In the genomic region with DNA sequence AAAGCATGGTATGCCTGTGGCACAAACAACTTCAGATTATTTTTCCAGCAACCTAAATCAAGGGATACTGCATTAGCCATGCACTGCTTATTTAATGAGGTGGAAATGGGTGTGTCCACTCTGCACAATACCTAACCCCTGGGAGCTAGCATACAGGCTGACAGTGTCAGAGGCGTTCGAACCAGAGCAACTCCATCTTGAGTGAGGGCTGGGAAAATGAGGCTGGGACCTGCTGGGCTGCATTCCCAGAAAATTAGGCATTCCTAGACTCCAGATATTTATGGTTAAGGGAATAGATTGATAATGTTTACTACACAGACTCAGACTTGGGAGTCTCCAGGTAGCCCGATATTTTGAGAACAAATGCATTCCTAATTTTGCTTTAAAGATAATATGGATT, we compare ENCODE assay signal across 20 cellular contexts. TPM values are rescaled to one million over a fixed set of nuclear protein-coding genes. Genes with fewer than 3 reads are reported as not detected.
"Had no signal": no experiment of that assay in that cellular context is flagged by ENCODE, and none has a peak within 500 bp of the region (broad histone marks: within the 10 kb centered on the region; RNA-seq: fewer than 3 reads in every experiment).

No MANE protein-coding gene starts in this region.

- H3K79me2 ChIP-seq: parathyroid adenoma had no signal

- H3K27me3 ChIP-seq: esophagus muscularis mucosa, gastrocnemius medialis, heart right ventricle, right lobe of liver had no signal

- H3K9ac ChIP-seq: parathyroid adenoma had no signal

- H3K9me3 ChIP-seq: esophagus muscularis mucosa, gastrocnemius medialis, heart right ventricle, prostate gland, right lobe of liver, thoracic aorta had no signal

- H3K27ac Mint-ChIP-seq: effector memory CD8-positive, alpha-beta T cell; immature natural killer cell; naive thymus-derived CD4-positive, alpha-beta T cell; nephron progenitor cell; stimulated activated memory B cell treated with anti-CD40 and anti-IgM and Interleukin-4, amounts not matched to agents 10 μg/mL and 1 μg/mL and 100 μg/mL, for 72 hours; stimulated activated naive CD8-positive, alpha-beta T cell treated with anti-CD3 and anti-CD28 coated beads, Interleukin-15, Interleukin-2, amounts not matched to agents 100 ng/mL and 50 ng/mL, for 24 hours; type B pancreatic cell had no signal

- H2AFZ ChIP-seq: parathyroid adenoma had no signal

- H3K27ac ChIP-seq: epithelial cell of prostate, esophagus muscularis mucosa, gastrocnemius medialis, parathyroid adenoma, prostate gland, right lobe of liver, thoracic aorta had no signal

- H3K4me1 Mint-ChIP-seq: immature natural killer cell; naive thymus-derived CD4-positive, alpha-beta T cell; stimulated activated memory B cell treated with anti-CD40 and anti-IgM and Interleukin-4, amounts not matched to agents 10 μg/mL and 1 μg/mL and 100 μg/mL, for 72 hours had no signal

- H3K4me1 ChIP-seq: prostate gland, right lobe of liver had no signal

- H3K36me3 Mint-ChIP-seq: immature natural killer cell; stimulated activated memory B cell treated with anti-CD40 and anti-IgM and Interleukin-4, amounts not matched to agents 10 μg/mL and 1 μg/mL and 100 μg/mL, for 72 hours; type B pancreatic cell had no signal

- H3K4me3 ChIP-seq: esophagus muscularis mucosa, gastrocnemius medialis, heart right ventricle, prostate gland, right lobe of liver, thoracic aorta had no signal

- H3K27me3 Mint-ChIP-seq: stimulated activated naive CD8-positive, alpha-beta T cell treated with anti-CD3 and anti-CD28 coated beads, Interleukin-15, Interleukin-2, amounts not matched to agents 100 ng/mL and 50 ng/mL, for 24 hours had no signal

- H3K9me3 Mint-ChIP-seq: effector memory CD8-positive, alpha-beta T cell; immature natural killer cell; naive thymus-derived CD4-positive, alpha-beta T cell; nephron progenitor cell; stimulated activated naive CD8-positive, alpha-beta T cell treated with anti-CD3 and anti-CD28 coated beads, Interleukin-15, Interleukin-2, amounts not matched to agents 100 ng/mL and 50 ng/mL, for 24 hours; type B pancreatic cell had no signal

- H3K4me3 Mint-ChIP-seq: effector memory CD8-positive, alpha-beta T cell; immature natural killer cell; naive thymus-derived CD4-positive, alpha-beta T cell; nephron progenitor cell; stimulated activated memory B cell treated with anti-CD40 and anti-IgM and Interleukin-4, amounts not matched to agents 10 μg/mL and 1 μg/mL and 100 μg/mL, for 72 hours; stimulated activated naive CD8-positive, alpha-beta T cell treated with anti-CD3 and anti-CD28 coated beads, Interleukin-15, Interleukin-2, amounts not matched to agents 100 ng/mL and 50 ng/mL, for 24 hours; type B pancreatic cell had no signal

- DNase-seq: effector memory CD8-positive, alpha-beta T cell; gastrocnemius medialis; heart right ventricle; immature natural killer cell; kidney; mammary epithelial cell; naive thymus-derived CD4-positive, alpha-beta T cell; nephron progenitor cell; right lobe of liver; stimulated activated CD4-positive, alpha-beta T cell treated with anti-CD3 and anti-CD28 coated beads, Interleukin-4, amount 100 ng/mL, for 1 hour; stimulated activated CD8-positive, alpha-beta memory T cell treated with anti-CD3 and anti-CD28 coated beads, Interleukin-4, amount 100 ng/mL, for 48 hours had no signal

- H3K36me3 ChIP-seq: gastrocnemius medialis, prostate gland, right lobe of liver, thoracic aorta had no signal

RNA-seq across cellular contexts. Expression of gene FGF1, which starts 2.8 kb away (rescaled TPM):
- total RNA-seq: mononuclear cell; naive thymus-derived CD4-positive, alpha-beta T cell had no signal
- polyA plus RNA-seq: immature natural killer cell; naive thymus-derived CD4-positive, alpha-beta T cell had no signal
